Comparison of ENCODE assay signal across 24 cellular contexts in genomic region chr2:107411267-107411666, GRCh38.
"Had no signal": no experiment of that assay in that cellular context is flagged by ENCODE, and none has a peak within 500 bp of the region (broad histone marks: within the 10 kb centered on the region; RNA-seq: fewer than 3 reads in every experiment).

No MANE protein-coding gene starts in this region.

- H3K27me3 ChIP-seq: neural progenitor cell, right atrium auricular region, stomach, tibial artery had no signal

- H3K4me1 ChIP-seq: neural progenitor cell, parathyroid adenoma, stomach had no signal

- H2AFZ ChIP-seq: neural progenitor cell, parathyroid adenoma had no signal

- H3K4me3 Mint-ChIP-seq: effector memory CD8-positive, alpha-beta T cell; mesothelial cell of epicardium; naive B cell; natural killer cell treated with Interleukin-12 subunit alpha and Interleukin-12 subunit beta and Interleukin-15 and Interleukin-18, amount 100 ng/mL, for 72 hours; neural progenitor cell; stimulated activated effector memory CD8-positive, alpha-beta T cell treated with anti-CD3 and anti-CD28 coated beads, Interleukin-12 subunit alpha, Interleukin-12 subunit beta, amount 100 ng/mL, for 72 hours; type B pancreatic cell had no signal

- H3K27ac Mint-ChIP-seq: effector memory CD8-positive, alpha-beta T cell; mesothelial cell of epicardium; natural killer cell treated with Interleukin-12 subunit alpha and Interleukin-12 subunit beta and Interleukin-15 and Interleukin-18, amount 100 ng/mL, for 72 hours; neural progenitor cell; progenitor cell of endocrine pancreas; stimulated activated effector memory CD8-positive, alpha-beta T cell treated with anti-CD3 and anti-CD28 coated beads, Interleukin-12 subunit alpha, Interleukin-12 subunit beta, amount 100 ng/mL, for 72 hours; type B pancreatic cell had no signal

- DNase-seq: cortex of kidney; effector memory CD8-positive, alpha-beta T cell; mesenchymal stem cell; mucosa of descending colon; naive B cell; stimulated activated CD4-positive, alpha-beta T cell treated with anti-CD3 and anti-CD28 coated beads, Interleukin-12 subunit alpha, Interleukin-12 subunit beta, amount 100 ng/mL, for 4 hours; stimulated activated CD4-positive, alpha-beta T cell treated with anti-CD3 and anti-CD28 coated beads, Interleukin-1b, Interleukin-23, amount 100 ng/mL, for 48 hours; stimulated activated CD4-positive, alpha-beta T cell treated with anti-CD3 and anti-CD28 coated beads, Interleukin-4, amount 100 ng/mL, for 24 hours; stimulated activated naive CD4-positive, alpha-beta T cell treated with Interleukin-2 at 50 U/mL for 16 hours; stomach; tibial artery had no signal

- FAIRE-seq: endometrium, frontal cortex, keratinocyte had no signal

- H3K79me2 ChIP-seq: parathyroid adenoma had no signal

- H3K27ac ChIP-seq: neural progenitor cell, parathyroid adenoma, right atrium auricular region, stomach had no signal

- ATAC-seq: effector memory CD8-positive, alpha-beta T cell; mucosa of descending colon; natural killer cell treated with Interleukin-12 subunit alpha and Interleukin-12 subunit beta and Interleukin-15 and Interleukin-18, amount 100 ng/mL, for 72 hours; sciatic nerve; stimulated activated effector memory CD8-positive, alpha-beta T cell treated with anti-CD3 and anti-CD28 coated beads, Interleukin-12 subunit alpha, Interleukin-12 subunit beta, amount 100 ng/mL, for 72 hours had no signal

- H3K9me3 Mint-ChIP-seq: mesothelial cell of epicardium, type B pancreatic cell had no signal

- H3K9me3 ChIP-seq: mucosa of descending colon, right atrium auricular region, stomach, tibial artery had no signal

- H3K27me3 Mint-ChIP-seq: effector memory CD8-positive, alpha-beta T cell; naive B cell; natural killer cell treated with Interleukin-12 subunit alpha and Interleukin-12 subunit beta and Interleukin-15 and Interleukin-18, amount 100 ng/mL, for 72 hours; progenitor cell of endocrine pancreas; type B pancreatic cell had no signal

- H3K4me3 ChIP-seq: mucosa of descending colon, neural progenitor cell, right atrium auricular region, smooth muscle cell, stomach, tibial artery had no signal

- H3K36me3 Mint-ChIP-seq: mesothelial cell of epicardium; naive B cell; neural progenitor cell; stimulated activated effector memory CD8-positive, alpha-beta T cell treated with anti-CD3 and anti-CD28 coated beads, Interleukin-12 subunit alpha, Interleukin-12 subunit beta, amount 100 ng/mL, for 72 hours; type B pancreatic cell had no signal

- H3K9ac ChIP-seq: neural progenitor cell, parathyroid adenoma had no signal

- H3K4me2 ChIP-seq: neural progenitor cell, smooth muscle cell had no signal

- H3K36me3 ChIP-seq: neural progenitor cell, right atrium auricular region, stomach, tibial artery had no signal

- H3K4me1 Mint-ChIP-seq: naive B cell; stimulated activated effector memory CD8-positive, alpha-beta T cell treated with anti-CD3 and anti-CD28 coated beads, Interleukin-12 subunit alpha, Interleukin-12 subunit beta, amount 100 ng/mL, for 72 hours had no signal
